10 cellular contexts compared by ENCODE assay signal in genomic region chrX:123550829-123551228, GRCh38.
"Had no signal": no experiment of that assay in that cellular context is flagged by ENCODE, and none has a peak within 500 bp of the region (broad histone marks: within the 10 kb centered on the region; RNA-seq: fewer than 3 reads in every experiment).

No MANE protein-coding gene starts in this region.

- H2AFZ ChIP-seq: GM23338 had no signal

- H3K27ac Mint-ChIP-seq: GM23338, H9, HFFc6, IgD-negative memory B cell had no signal

- DNase-seq: H9, HCEC 1CT, HFFc6, Kasumi-1, KG1 had no signal

- H3K4me3 Mint-ChIP-seq: GM23338, H9, HFFc6, IgD-negative memory B cell had no signal

- H3K4me1 Mint-ChIP-seq: GM23338, H9, IgD-negative memory B cell had no signal

- H3K27me3 Mint-ChIP-seq: IgD-negative memory B cell had no signal

- ATAC-seq: GM23338 had no signal

- H3K4me2 ChIP-seq: GM23338 had no signal

- H3K36me3 Mint-ChIP-seq: IgD-negative memory B cell had no signal

- H3K4me3 ChIP-seq: GM23338 had no signal

- FAIRE-seq: H1, H54, HTR-8/SVneo had no signal
